Comparison of ENCODE assay signal across 8 cellular contexts in genomic region chr2:86719637-86720540, GRCh38. TPM values are rescaled to one million over a fixed set of nuclear protein-coding genes. Genes with fewer than 3 reads are reported as not detected.
DNase-seq lines count a peak whose midpoint lies in the region; ATAC-seq and TF ChIP-seq lines count a peak whose summit lies in the region.
"Not testable (repeated sequence)": the region's sequence is repeated elsewhere in the genome, so short reads cannot be mapped to it uniquely, and the experiment has no call there.

RMND5A (plus strand) TSS chr2:86720291; CDS start chr2:86720668, 377 bp downstream.

- not testable (repeated sequence) for H3K9me3 ChIP-seq in lower lobe of right lung

- H3K27ac ChIP-seq in lower lobe of right lung = peak within 1 kb of the TSS; percentile 86

- CTCF ChIA-PET in activated CD8-positive, alpha-beta memory T cell treated with anti-CD3 and anti-CD28 coated beads for 36 hours (lab: Charles Lee) = interaction anchor here (0.6 kb wide), 1 partner anchor 151 kb away, joined by 3 read pairs; no protein-coding TSS in a partner anchor

- H3K27me3 ChIP-seq in lower lobe of right lung (ENCODE audit: low read depth) = not testable (repeated sequence)

- ATAC-seq in GM19438 (IDR thresholded peaks at IDR 0.05; ENCODE audit: low read depth, unreplicated experiment) (peak; percentile 79), HG03565 (IDR thresholded peaks at IDR 0.05; ENCODE audit: unreplicated experiment) (peak; percentile 89), lower lobe of right lung (peak; percentile 98 to 99)

- not testable (repeated sequence) for H3K36me3 ChIP-seq in lower lobe of right lung

- DNase-seq in CD1c-positive myeloid dendritic cell (ENCODE audit: extremely low spot score) (peak; percentile 92), NOMO-1 treated with dmso at 0.1 percent for 144 hours (lab: John Stamatoyannopoulos, UW; ENCODE audit: unreplicated experiment) (peak; percentile 83), lower lobe of right lung (peak; percentile 95)
- DNase-seq in effector CD4-positive, alpha-beta T cell = peak; percentile 88
- peak; percentile 88 to 94 for DNase-seq in stimulated activated CD4-positive, alpha-beta T cell treated with anti-CD3 and anti-CD28 coated beads, Interleukin-4, amount 100 ng/mL, for 4 hours

- H3K4me1 ChIP-seq in lower lobe of right lung = not testable (repeated sequence)

- POLR2A ChIA-PET in activated CD8-positive, alpha-beta memory T cell treated with anti-CD3 and anti-CD28 coated beads for 36 hours (lab: Charles Lee) = not testable (repeated sequence)

- intact Hi-C loops in lower lobe of right lung (cut with DNase I) = not testable (repeated sequence)

- peak within 1 kb of the TSS; percentile 67 for H3K4me3 ChIP-seq in lower lobe of right lung

- not testable (repeated sequence) for TF ChIP-seq CTCF in lower lobe of right lung (IDR thresholded peaks at IDR 0.05)

RNA-seq across cellular contexts. Expression of gene RMND5A, which starts in this region (rescaled TPM):
- 10 to 100 TPM; 55.3 to 55.8 TPM for total RNA-seq in activated CD8-positive, alpha-beta memory T cell treated with anti-CD3 and anti-CD28 coated beads for 36 hours
- 32.1 TPM for total RNA-seq in lower lobe of right lung

Comparison
In these comparisons a context has a peak if more than half of its experiments do, and no peak if none do; other contexts are left out.
1. Peak in every context shown above with its lines: DNase-seq, ATAC-seq, H3K4me3 ChIP-seq and H3K27ac ChIP-seq.